1 cellular context compared by ENCODE assay signal in the genomic region with DNA sequence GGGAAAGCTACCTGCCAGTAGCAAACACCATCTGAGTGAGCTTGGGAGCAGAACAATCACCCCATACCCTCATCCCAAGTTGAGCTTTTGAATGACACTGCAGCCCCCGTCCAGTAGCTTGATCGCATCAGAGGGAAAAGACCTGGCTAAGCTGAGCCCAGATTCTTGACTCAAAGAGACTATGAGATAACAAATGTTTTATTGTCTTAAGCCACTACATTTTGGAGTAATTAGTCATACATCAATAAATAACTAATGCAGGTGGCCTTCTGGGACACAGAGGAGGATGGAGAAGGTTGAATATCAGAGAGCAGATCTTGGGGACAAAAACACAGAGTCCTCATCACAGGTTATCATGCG.
TF ChIP-seq lines count a peak whose summit lies in the region.

No MANE protein-coding gene starts in this region.

TF ChIP-seq in endothelial cell of umbilical vein, 7 proteins besides CTCF, POLR2A, EP300 and RAD21:
- TF ChIP-seq, protein P1, sequence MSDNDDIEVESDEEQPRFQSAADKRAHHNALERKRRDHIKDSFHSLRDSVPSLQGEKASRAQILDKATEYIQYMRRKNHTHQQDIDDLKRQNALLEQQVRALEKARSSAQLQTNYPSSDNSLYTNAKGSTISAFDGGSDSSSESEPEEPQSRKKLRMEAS (IDR thresholded peaks at IDR 0.05; ENCODE audit: insufficient read depth, insufficient read length), result no peak
- TF ChIP-seq GATA2 (IDR thresholded peaks at IDR 0.05; ENCODE audit: insufficient read depth, insufficient read length, low read depth, low read length), result peak; percentile 45
- no peak for TF ChIP-seq JUN (IDR thresholded peaks at IDR 0.05; ENCODE audit: borderline replicate concordance, insufficient read depth, insufficient read length, low read depth)
